25 cellular contexts compared by ENCODE assay signal in genomic region chr5:106530150-106530549, GRCh38.
"Had no signal": no experiment of that assay in that cellular context is flagged by ENCODE, and none has a peak within 500 bp of the region (broad histone marks: within the 10 kb centered on the region; RNA-seq: fewer than 3 reads in every experiment).

No MANE protein-coding gene starts in this region.

- H3K9me3 ChIP-seq: colonic mucosa, ovary, psoas muscle, spleen, thoracic aorta, tibial nerve, upper lobe of left lung had no signal

- H3K4me3 ChIP-seq: colonic mucosa, lung, ovary, psoas muscle, skin epidermis, spleen, thoracic aorta, tibial nerve, upper lobe of left lung had no signal

- H3K27ac ChIP-seq: colonic mucosa, epithelial cell of prostate, ovary, psoas muscle, skin epidermis, spleen, thoracic aorta, tibial nerve, upper lobe of left lung had no signal

- H3K4me1 ChIP-seq: colonic mucosa, psoas muscle, spleen, tibial nerve, upper lobe of left lung had no signal

- H3K36me3 ChIP-seq: colonic mucosa, ovary, spleen, thoracic aorta, tibial nerve, upper lobe of left lung had no signal

- ATAC-seq: esophagus mucosa; left lobe of liver; natural killer cell; psoas muscle; right cardiac atrium; stimulated activated memory B cell treated with anti-CD40 and anti-IgM and Interleukin-4, amounts not matched to agents 10 μg/mL and 1 μg/mL and 100 μg/mL, for 72 hours; stimulated activated naive CD8-positive, alpha-beta T cell treated with anti-CD3 and anti-CD28 coated beads, Interleukin-15, Interleukin-2, amounts not matched to agents 100 U/mL and 50 U/mL, for 24 hours had no signal

- DNase-seq: colonic mucosa; effector CD8-positive, alpha-beta T cell; endodermal cell; foreskin melanocyte; hypothalamus; kidney; natural killer cell; occipital lobe; ovary; posterior cingulate gyrus; psoas muscle; right cardiac atrium; spleen; stimulated activated CD4-positive, alpha-beta T cell treated with anti-CD3 and anti-CD28 coated beads, Interleukin-4, amount 100 ng/mL, for 4 hours; stimulated activated naive CD8-positive, alpha-beta T cell treated with anti-CD3 and anti-CD28 coated beads, Interleukin-15, Interleukin-2, amounts not matched to agents 100 U/mL and 50 U/mL, for 24 hours; upper lobe of left lung had no signal

- FAIRE-seq: kidney, urothelium cell line had no signal

- H3K27me3 ChIP-seq: colonic mucosa, ovary, spleen, tibial nerve, upper lobe of left lung had no signal
